In the genomic region with DNA sequence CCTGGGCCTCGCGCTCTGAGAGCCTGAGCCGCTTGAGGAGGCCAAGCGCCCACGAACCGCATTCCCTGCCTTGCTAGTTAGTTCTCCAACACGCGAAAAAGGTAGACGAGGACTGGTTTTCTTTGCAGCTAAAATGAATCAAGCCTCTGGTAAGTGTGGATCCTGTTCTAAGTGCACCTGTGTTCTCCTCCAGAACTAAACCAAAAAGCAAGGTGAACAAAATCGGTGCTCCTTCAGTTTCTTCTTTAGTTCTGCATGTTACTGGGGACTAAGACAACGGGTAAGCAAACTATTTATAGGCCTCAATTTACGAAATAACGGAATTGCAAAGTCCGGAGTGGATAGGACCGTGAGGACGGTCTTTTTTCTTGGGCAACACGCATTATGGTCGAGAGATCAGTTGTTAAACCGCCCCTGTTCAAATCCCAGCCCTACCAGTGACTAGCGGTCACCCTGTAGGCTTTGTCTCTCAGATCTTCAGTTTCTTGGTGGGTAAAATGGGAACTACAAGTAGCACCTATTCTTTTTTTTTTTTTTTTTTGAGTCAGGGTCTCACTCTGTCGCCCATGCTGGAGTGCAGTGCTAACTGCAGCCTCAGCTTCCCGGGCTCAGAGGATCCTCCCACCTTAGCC, we compare ENCODE assay signal across 8 cellular contexts. TPM values are rescaled to one million over a fixed set of nuclear protein-coding genes. Genes with fewer than 3 reads are reported as not detected.
A peak's percentile ranks its signal among the peaks of the same experiment; 100 is the strongest.
DNase-seq lines count a peak whose midpoint lies in the region; ATAC-seq and TF ChIP-seq lines count a peak whose summit lies in the region.

No MANE protein-coding gene starts in this region.

- H3K27ac Mint-ChIP-seq in WTC11 = peak overlapping the region; percentile 90

- peak overlapping the region; percentile 86 for H3K4me2 ChIP-seq in smooth muscle cell

- TF ChIP-seq CTCF in WTC11 (IDR thresholded peaks at IDR 0.05) = no peak
- TF ChIP-seq CTCF in smooth muscle cell (IDR thresholded peaks at IDR 0.05; ENCODE audit: borderline replicate concordance, insufficient read depth, poor library complexity, severe bottlenecking) = peak; percentile 6

- H3K4me3 ChIP-seq in ACC112 (ENCODE audit: low read depth, low read length) (peak overlapping the region; percentile 99), H7 (ENCODE audit: insufficient read depth, low read depth, low read length) (peak overlapping the region; percentile 78), smooth muscle cell (peak overlapping the region; percentile 95)

- H3K36me3 ChIP-seq in ACC112 (ENCODE audit: insufficient read depth, low read length) (no peaks in the 10 kb centered on the region), H7 (replicated peaks; ENCODE audit: control insufficient read depth, insufficient read depth, low read length) (no peaks in the 10 kb centered on the region), smooth muscle cell (ENCODE audit: low read depth) (no peaks in the 10 kb centered on the region)

- H3K9me3 ChIP-seq in smooth muscle cell (replicated peaks; ENCODE audit: low read depth) = no peaks in the 10 kb centered on the region

- peak overlapping the region; percentile 97 for H3K9ac ChIP-seq in smooth muscle cell (ENCODE audit: low read depth)

- H3F3A ChIP-seq in smooth muscle cell (ENCODE audit: low read depth) = peaks cover 18% of the 10 kb centered on the region

- H2AFZ ChIP-seq in ACC112 (ENCODE audit: low read length, unreplicated experiment) (peak overlapping the region; percentile 87), smooth muscle cell (ENCODE audit: low read depth) (peak overlapping the region; percentile 89)

- CTCF ChIA-PET in WTC11 (lab: Charles Lee) = interaction anchor here (0.6 to 1.3 kb wide), 5 partner anchors 19 to 156 kb away, joined by 3 to 4 read pairs (median 3); no protein-coding TSS in a partner anchor

- peaks cover 44% of the 10 kb centered on the region for H3K79me2 ChIP-seq in ACC112 (ENCODE audit: control insufficient read depth, insufficient read depth, low read length, unreplicated experiment)
- peaks cover 49% of the 10 kb centered on the region for H3K79me2 ChIP-seq in smooth muscle cell (ENCODE audit: low read depth)

- H3K27ac ChIP-seq in ACC112 (ENCODE audit: low read depth, low read length) = peak overlapping the region; percentile 87
- H3K27ac ChIP-seq in smooth muscle cell (ENCODE audit: low read depth) = peak overlapping the region; percentile 98

- H3K4me1 ChIP-seq in ACC112 (ENCODE audit: control insufficient read depth, insufficient read depth, low read length, unreplicated experiment) (peaks cover 32% of the 10 kb centered on the region), smooth muscle cell (ENCODE audit: low read depth) (peaks cover 24% of the 10 kb centered on the region)

- H3K4me3 Mint-ChIP-seq in WTC11 = peak overlapping the region; percentile 83

- no peaks in the 10 kb centered on the region; the same call in 1 of the 2 replicates for H3K27me3 Mint-ChIP-seq in WTC11 (ENCODE audit: low read depth)

- no peaks in the 10 kb centered on the region for H3K27me3 ChIP-seq in ACC112 (ENCODE audit: insufficient read depth, low read length)
- H3K27me3 ChIP-seq in H7 (ENCODE audit: control insufficient read depth, insufficient read depth, low read length) = no peaks in the 10 kb centered on the region
- H3K27me3 ChIP-seq in smooth muscle cell (ENCODE audit: low read depth) = no peaks in the 10 kb centered on the region

- ATAC-seq in WTC11 = peak; percentile 5
- no peak for ATAC-seq in GM18873 (IDR thresholded peaks at IDR 0.05; ENCODE audit: low FRiP score, unreplicated experiment)

- peaks cover 54% of the 10 kb centered on the region for H4K20me1 ChIP-seq in smooth muscle cell (ENCODE audit: low read depth)

- H3K36me3 Mint-ChIP-seq in WTC11 = no peaks in the 10 kb centered on the region; the same call in 1 of the 2 replicates

- 5% methylated on average over 22 of the region's 22 CpGs for WGBS in smooth muscle cell (ENCODE audit: low lambda C conversion rate)

- POLR2A ChIA-PET in WTC11 (lab: Charles Lee) = interaction anchor here (0.7 kb wide), 1 partner anchor 592 kb away, joined by 9 read pairs; no protein-coding TSS in a partner anchor

- peak; percentile 68 for DNase-seq in H7
- no peak for DNase-seq in WTC11 (ENCODE audit: low spot score)
- peak; percentile 68 for DNase-seq in hepatic stellate cell (ENCODE audit: low spot score)
- no peak for DNase-seq in smooth muscle cell (lab: John Stamatoyannopoulos, UW; ENCODE audit: unreplicated experiment)
- DNase-seq in SHP77 (lab: John Stamatoyannopoulos, UW) = no peak
- DNase-seq in NCI-H187 treated with DMSO at 0.1 percent for 48 hours (lab: John Stamatoyannopoulos, UW) = no peak

- H3K4me1 Mint-ChIP-seq in WTC11 = peaks cover 35% of the 10 kb centered on the region

- H3K9me3 Mint-ChIP-seq in WTC11 = no peaks in the 10 kb centered on the region

TF ChIP-seq in WTC11, 78 proteins besides CTCF, POLR2A, EP300 and RAD21:
- TF ChIP-seq, protein P1, sequence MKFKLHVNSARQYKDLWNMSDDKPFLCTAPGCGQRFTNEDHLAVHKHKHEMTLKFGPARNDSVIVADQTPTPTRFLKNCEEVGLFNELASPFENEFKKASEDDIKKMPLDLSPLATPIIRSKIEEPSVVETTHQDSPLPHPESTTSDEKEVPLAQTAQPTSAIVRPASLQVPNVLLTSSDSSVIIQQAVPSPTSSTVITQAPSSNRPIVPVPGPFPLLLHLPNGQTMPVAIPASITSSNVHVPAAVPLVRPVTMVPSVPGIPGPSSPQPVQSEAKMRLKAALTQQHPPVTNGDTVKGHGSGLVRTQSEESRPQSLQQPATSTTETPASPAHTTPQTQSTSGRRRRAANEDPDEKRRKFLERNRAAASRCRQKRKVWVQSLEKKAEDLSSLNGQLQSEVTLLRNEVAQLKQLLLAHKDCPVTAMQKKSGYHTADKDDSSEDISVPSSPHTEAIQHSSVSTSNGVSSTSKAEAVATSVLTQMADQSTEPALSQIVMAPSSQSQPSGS (CRISPR knock-in tag; IDR thresholded peaks at IDR 0.05; ENCODE audit: borderline replicate concordance, low read depth) = no peak
- TF ChIP-seq, protein P2, sequence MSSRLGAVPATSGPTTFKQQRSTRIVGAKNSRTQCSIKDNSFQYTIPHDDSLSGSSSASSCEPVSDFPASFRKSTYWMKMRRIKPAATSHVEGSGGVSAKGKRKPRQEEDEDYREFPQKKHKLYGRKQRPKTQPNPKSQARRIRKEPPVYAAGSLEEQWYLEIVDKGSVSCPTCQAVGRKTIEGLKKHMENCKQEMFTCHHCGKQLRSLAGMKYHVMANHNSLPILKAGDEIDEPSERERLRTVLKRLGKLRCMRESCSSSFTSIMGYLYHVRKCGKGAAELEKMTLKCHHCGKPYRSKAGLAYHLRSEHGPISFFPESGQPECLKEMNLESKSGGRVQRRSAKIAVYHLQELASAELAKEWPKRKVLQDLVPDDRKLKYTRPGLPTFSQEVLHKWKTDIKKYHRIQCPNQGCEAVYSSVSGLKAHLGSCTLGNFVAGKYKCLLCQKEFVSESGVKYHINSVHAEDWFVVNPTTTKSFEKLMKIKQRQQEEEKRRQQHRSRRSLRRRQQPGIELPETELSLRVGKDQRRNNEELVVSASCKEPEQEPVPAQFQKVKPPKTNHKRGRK (CRISPR knock-in tag; IDR thresholded peaks at IDR 0.05; ENCODE audit: borderline replicate concordance) = no peak
- TF ChIP-seq ZNF317 (CRISPR knock-in tag; IDR thresholded peaks at IDR 0.05; ENCODE audit: borderline replicate concordance, low read depth) = no peak

RNA-seq across cellular contexts. Expression of a gene that starts 1.0 kb away (rescaled TPM):
- 54.4 and 77.3 TPM in 2 replicates for total RNA-seq in H7 (2014; rRNA removed; shearing (Covaris generic))
- total RNA-seq in WTC11 (2021) = 142 to 184 TPM (median 146 TPM) in 3 replicates
- 31.5 and 43.2 TPM in 2 replicates for total RNA-seq in smooth muscle cell
- 105 and 118 TPM in 2 replicates for polyA plus RNA-seq in smooth muscle cell

RNA-seq across cellular contexts. Expression of a gene that starts 16.8 kb away (rescaled TPM):
- 120 and 161 TPM in 2 replicates for total RNA-seq in H7 (2014; rRNA removed; shearing (Covaris generic))
- total RNA-seq in WTC11 (2021) (132 to 141 TPM (median 133 TPM) in 3 replicates), smooth muscle cell (49.3 and 94.6 TPM in 2 replicates)
- 61.4 and 75.4 TPM in 2 replicates for polyA plus RNA-seq in smooth muscle cell

Comparison
In these comparisons a context has a peak if more than half of its experiments do, and no peak if none do; other contexts are left out.
1. DNase-seq: peak in H7 (single experiment) and hepatic stellate cell (single experiment); none in WTC11 (single experiment), smooth muscle cell (single experiment), SHP77 (0 of 2) and NCI-H187 treated with DMSO at 0.1 percent for 48 hours (single experiment).
2. Peak in every context shown above with its lines, with median percentiles within 50 percentile points of each other: H3K4me3 ChIP-seq.